ENCODE assay signal across 26 cellular contexts in the genomic region with DNA sequence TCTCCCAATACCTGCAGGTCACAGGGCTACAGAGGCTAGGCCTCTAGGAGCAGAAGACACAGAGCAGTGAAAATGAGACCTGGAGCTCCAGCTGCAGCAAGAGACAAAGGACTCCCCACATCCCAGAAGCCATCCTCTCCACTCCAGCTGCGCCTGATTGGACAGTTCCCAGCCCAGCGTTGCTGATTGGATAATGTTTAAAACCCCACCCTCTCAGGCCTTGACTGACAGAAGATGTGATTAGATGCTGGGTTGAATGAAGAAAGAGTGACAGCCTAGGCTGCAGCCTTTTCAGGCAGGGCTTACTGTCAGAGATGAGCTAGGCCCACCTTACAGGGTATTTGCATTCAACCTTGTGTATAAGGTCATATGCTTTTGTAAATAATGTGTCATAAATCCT.
"Had no signal": no experiment of that assay in that cellular context is flagged by ENCODE, and none has a peak within 500 bp of the region (broad histone marks: within the 10 kb centered on the region; RNA-seq: fewer than 3 reads in every experiment).

No MANE protein-coding gene starts in this region.

- H3K4me1 ChIP-seq: adrenal gland, body of pancreas, left lung, lower lobe of right lung, parathyroid adenoma, right atrium auricular region, stomach, tibial artery, upper lobe of right lung had no signal

- ATAC-seq: activated CD4-positive, alpha-beta T cell treated with anti-CD3 and anti-CD28 coated beads for 36 hours; activated CD8-positive, alpha-beta memory T cell treated with anti-CD3 and anti-CD28 coated beads, Interleukin-2, amount 10 ng/mL, durations not matched to agents 7 days and 5 days; activated CD8-positive, alpha-beta T cell treated with anti-CD3 and anti-CD28 coated beads, Interleukin-2, amount 10 ng/mL, durations not matched to agents 7 days and 5 days; body of pancreas; left lung; lower lobe of right lung; stimulated activated naive B cell treated with anti-CD40 and anti-IgM and Interleukin-4, amounts not matched to agents 10 μg/mL and 1 μg/mL and 100 μg/mL, for 72 hours; upper lobe of right lung had no signal

- H3K9ac ChIP-seq: parathyroid adenoma had no signal

- H2AFZ ChIP-seq: parathyroid adenoma had no signal

- H3K79me2 ChIP-seq: parathyroid adenoma had no signal

- H3K27ac Mint-ChIP-seq: activated CD4-positive, alpha-beta T cell treated with anti-CD3 and anti-CD28 coated beads for 36 hours; activated CD8-positive, alpha-beta memory T cell treated with anti-CD3 and anti-CD28 coated beads, Interleukin-2, amount 10 ng/mL, durations not matched to agents 7 days and 5 days; activated CD8-positive, alpha-beta T cell treated with anti-CD3 and anti-CD28 coated beads, Interleukin-2, amount 10 ng/mL, durations not matched to agents 7 days and 5 days; activated naive CD4-positive, alpha-beta T cell treated with anti-CD3 and anti-CD28 coated beads for 36 hours; activated naive CD8-positive, alpha-beta T cell treated with anti-CD3 and anti-CD28 coated beads for 36 hours; activated T-helper 2 cell treated with anti-CD3 and anti-CD28 coated beads, Interferon-gamma antibody, Interleukin-2, Interleukin-4, amounts not matched to agents 10 μg/mL and 5 μg/mL and 100 μg/mL, durations not matched to agents 14 hours and 24 hours and 36 hours; nephron; stimulated activated naive B cell treated with anti-CD40 and anti-IgM and Interleukin-4, amounts not matched to agents 10 μg/mL and 1 μg/mL and 100 μg/mL, for 72 hours; T-helper 2 cell treated with Interferon-gamma antibody and Interleukin-4, amounts not matched to agents 5 μg/mL and 100 μg/mL, for 36 hours had no signal

- H3K9me3 ChIP-seq: adrenal gland had no signal

- H3K27ac ChIP-seq: adrenal gland, body of pancreas, left lung, lower lobe of right lung, parathyroid adenoma, right atrium auricular region, stomach, tibial artery, upper lobe of right lung had no signal

- H3K4me3 Mint-ChIP-seq: activated CD4-positive, alpha-beta T cell treated with anti-CD3 and anti-CD28 coated beads for 36 hours; activated CD8-positive, alpha-beta memory T cell treated with anti-CD3 and anti-CD28 coated beads, Interleukin-2, amount 10 ng/mL, durations not matched to agents 7 days and 5 days; activated CD8-positive, alpha-beta T cell treated with anti-CD3 and anti-CD28 coated beads, Interleukin-2, amount 10 ng/mL, durations not matched to agents 7 days and 5 days; activated naive CD4-positive, alpha-beta T cell treated with anti-CD3 and anti-CD28 coated beads for 36 hours; activated naive CD8-positive, alpha-beta T cell treated with anti-CD3 and anti-CD28 coated beads for 36 hours; nephron; stimulated activated naive B cell treated with anti-CD40 and anti-IgM and Interleukin-4, amounts not matched to agents 10 μg/mL and 1 μg/mL and 100 μg/mL, for 72 hours; T-helper 2 cell treated with Interferon-gamma antibody and Interleukin-4, amounts not matched to agents 5 μg/mL and 100 μg/mL, for 36 hours had no signal

- H3K36me3 ChIP-seq: adrenal gland, left lung, lower lobe of right lung, right atrium auricular region, stomach, tibial artery, upper lobe of right lung had no signal

- H3K4me1 Mint-ChIP-seq: activated CD4-positive, alpha-beta T cell treated with anti-CD3 and anti-CD28 coated beads for 36 hours; activated CD8-positive, alpha-beta memory T cell treated with anti-CD3 and anti-CD28 coated beads, Interleukin-2, amount 10 ng/mL, durations not matched to agents 7 days and 5 days; activated naive CD8-positive, alpha-beta T cell treated with anti-CD3 and anti-CD28 coated beads for 36 hours; nephron; stimulated activated naive B cell treated with anti-CD40 and anti-IgM and Interleukin-4, amounts not matched to agents 10 μg/mL and 1 μg/mL and 100 μg/mL, for 72 hours had no signal

- H3K36me3 Mint-ChIP-seq: activated CD8-positive, alpha-beta memory T cell treated with anti-CD3 and anti-CD28 coated beads, Interleukin-2, amount 10 ng/mL, durations not matched to agents 7 days and 5 days had no signal

- H3K27me3 ChIP-seq: adrenal gland, body of pancreas, left lung, right atrium auricular region, stomach, tibial artery, upper lobe of right lung had no signal

- H3K4me3 ChIP-seq: adrenal gland, body of pancreas, left lung, lower lobe of right lung, right atrium auricular region, stomach, tibial artery, upper lobe of right lung had no signal

- H3K27me3 Mint-ChIP-seq: activated CD4-positive, alpha-beta T cell treated with anti-CD3 and anti-CD28 coated beads for 36 hours; activated CD8-positive, alpha-beta memory T cell treated with anti-CD3 and anti-CD28 coated beads, Interleukin-2, amount 10 ng/mL, durations not matched to agents 7 days and 5 days; activated naive CD8-positive, alpha-beta T cell treated with anti-CD3 and anti-CD28 coated beads for 36 hours; stimulated activated naive B cell treated with anti-CD40 and anti-IgM and Interleukin-4, amounts not matched to agents 10 μg/mL and 1 μg/mL and 100 μg/mL, for 72 hours had no signal

- DNase-seq: activated CD4-positive, alpha-beta T cell treated with anti-CD3 and anti-CD28 coated beads for 36 hours; activated CD4-positive, CD25-positive, alpha-beta regulatory T cell; activated CD8-positive, alpha-beta memory T cell treated with anti-CD3 and anti-CD28 coated beads, Interleukin-2, amount 10 ng/mL, durations not matched to agents 7 days and 5 days; activated CD8-positive, alpha-beta T cell treated with anti-CD3 and anti-CD28 coated beads, Interleukin-2, amount 10 ng/mL, durations not matched to agents 7 days and 5 days; activated naive CD4-positive, alpha-beta T cell treated with anti-CD3 and anti-CD28 coated beads for 36 hours; activated naive CD8-positive, alpha-beta T cell treated with anti-CD3 and anti-CD28 coated beads for 36 hours; activated T-cell treated with anti-CD3 and anti-CD28 coated beads, Interleukin-2, amount 50 U/mL, for 48 hours; adrenal gland; aorta; body of pancreas; effector memory CD4-positive, alpha-beta T cell; left lung; lower lobe of right lung; mesendoderm; nucleus accumbens; stimulated activated CD4-positive, alpha-beta T cell treated with anti-CD3 and anti-CD28 coated beads, Interleukin-15, amount 100 ng/mL, for 24 hours; stimulated activated CD4-positive, alpha-beta T cell treated with anti-CD3 and anti-CD28 coated beads, Interleukin-2, amount 100 ng/mL, for 24 hours; stimulated activated naive B cell treated with anti-CD40 and anti-IgM and Interleukin-4, amounts not matched to agents 10 μg/mL and 1 μg/mL and 100 μg/mL, for 72 hours; stomach; tibial artery; upper lobe of right lung had no signal
